29 cellular contexts compared by ENCODE assay signal in the genomic region with DNA sequence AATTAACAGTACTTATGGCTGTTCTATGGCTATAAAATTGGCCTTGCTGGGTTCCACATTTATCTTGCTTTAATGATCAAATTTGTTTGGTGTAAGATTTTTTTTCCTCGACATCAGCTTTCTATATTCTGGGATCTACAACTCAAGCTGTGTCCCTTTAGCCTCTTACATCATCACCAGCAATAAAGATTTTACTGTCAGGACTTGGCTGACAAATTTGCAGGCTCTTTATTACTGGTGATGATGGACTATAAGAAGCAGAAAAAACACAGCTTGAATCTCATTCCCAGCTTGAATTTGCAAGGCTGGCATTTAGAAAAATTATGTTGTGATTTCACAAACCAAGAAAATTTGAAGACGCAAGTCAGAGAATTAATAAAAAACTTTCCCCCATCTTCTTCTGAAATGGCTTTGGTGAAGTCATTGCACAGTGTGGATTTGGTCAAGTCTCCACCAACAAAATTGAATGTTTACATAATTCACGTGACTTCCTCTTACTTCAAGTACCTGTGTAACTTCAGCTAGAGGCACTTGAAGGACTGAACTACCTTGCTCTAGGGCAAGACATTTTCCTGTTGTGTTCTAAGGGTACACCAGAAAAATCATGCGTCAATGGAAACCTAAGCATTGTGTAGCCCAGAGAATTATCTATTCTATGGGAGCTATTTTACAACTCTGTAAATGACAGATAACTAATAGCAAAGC.
"Had no signal": no experiment of that assay in that cellular context is flagged by ENCODE, and none has a peak within 500 bp of the region (broad histone marks: within the 10 kb centered on the region; RNA-seq: fewer than 3 reads in every experiment).

No MANE protein-coding gene starts in this region.

- H3K4me3 Mint-ChIP-seq: memory B cell; naive thymus-derived CD8-positive, alpha-beta T cell; nephron; neural crest cell; stimulated activated memory B cell treated with anti-CD40 and anti-IgM and Interleukin-4, amounts not matched to agents 10 μg/mL and 1 μg/mL and 100 μg/mL, for 72 hours; stimulated activated naive CD8-positive, alpha-beta T cell treated with anti-CD3 and anti-CD28 coated beads, Interleukin-15, amount 100 ng/mL, for 72 hours; type B pancreatic cell had no signal

- H3K36me3 Mint-ChIP-seq: memory B cell; naive thymus-derived CD8-positive, alpha-beta T cell; stimulated activated memory B cell treated with anti-CD40 and anti-IgM and Interleukin-4, amounts not matched to agents 10 μg/mL and 1 μg/mL and 100 μg/mL, for 72 hours; type B pancreatic cell had no signal

- H3K4me3 ChIP-seq: heart right ventricle, hepatocyte, left ventricle myocardium inferior, pancreas, prostate gland, skin epidermis, tibial nerve, vagina had no signal

- H3K27ac ChIP-seq: heart right ventricle, hepatocyte, left ventricle myocardium inferior, pancreas, prostate gland, skin epidermis, tibial nerve, vagina had no signal

- H3K36me3 ChIP-seq: heart right ventricle, left ventricle myocardium inferior, pancreas, prostate gland, tibial nerve, vagina had no signal

- ATAC-seq: heart right ventricle; naive thymus-derived CD8-positive, alpha-beta T cell; pancreas; right cardiac atrium; sciatic nerve; stimulated activated memory B cell treated with anti-CD40 and anti-IgM and Interleukin-4, amounts not matched to agents 10 μg/mL and 1 μg/mL and 100 μg/mL, for 72 hours; stimulated activated naive CD8-positive, alpha-beta T cell treated with anti-CD3 and anti-CD28 coated beads, Interleukin-15, amount 100 ng/mL, for 72 hours had no signal

- H3K27me3 ChIP-seq: heart right ventricle, hepatocyte, tibial nerve, vagina had no signal

- H3K27ac Mint-ChIP-seq: memory B cell; naive thymus-derived CD8-positive, alpha-beta T cell; nephron; stimulated activated memory B cell treated with anti-CD40 and anti-IgM and Interleukin-4, amounts not matched to agents 10 μg/mL and 1 μg/mL and 100 μg/mL, for 72 hours; stimulated activated naive CD8-positive, alpha-beta T cell treated with anti-CD3 and anti-CD28 coated beads, Interleukin-15, amount 100 ng/mL, for 72 hours; type B pancreatic cell had no signal

- H3K9me3 ChIP-seq: pancreas, prostate gland, vagina had no signal

- H3K4me1 ChIP-seq: heart right ventricle, left ventricle myocardium inferior, pancreas, prostate gland, tibial nerve, vagina had no signal

- H3K4me1 Mint-ChIP-seq: memory B cell; naive thymus-derived CD8-positive, alpha-beta T cell; nephron; neural crest cell; stimulated activated memory B cell treated with anti-CD40 and anti-IgM and Interleukin-4, amounts not matched to agents 10 μg/mL and 1 μg/mL and 100 μg/mL, for 72 hours; stimulated activated naive CD8-positive, alpha-beta T cell treated with anti-CD3 and anti-CD28 coated beads, Interleukin-15, amount 100 ng/mL, for 72 hours had no signal

- H3K27me3 Mint-ChIP-seq: memory B cell; stimulated activated memory B cell treated with anti-CD40 and anti-IgM and Interleukin-4, amounts not matched to agents 10 μg/mL and 1 μg/mL and 100 μg/mL, for 72 hours; stimulated activated naive CD8-positive, alpha-beta T cell treated with anti-CD3 and anti-CD28 coated beads, Interleukin-15, amount 100 ng/mL, for 72 hours; type B pancreatic cell had no signal

- DNase-seq: heart right ventricle; islet precursor cell; left ventricle myocardium inferior; midbrain; naive thymus-derived CD8-positive, alpha-beta T cell; nucleus accumbens; pancreas; posterior cingulate gyrus; retina; right cardiac atrium; stimulated activated CD4-positive, alpha-beta T cell treated with anti-CD3 and anti-CD28 coated beads, Interleukin-12 subunit alpha, Interleukin-12 subunit beta, amount 100 ng/mL, for 4 hours; stimulated activated CD4-positive, alpha-beta T cell treated with anti-CD3 and anti-CD28 coated beads, Interleukin-15, amount 100 ng/mL, for 24 hours; stimulated activated CD4-positive, alpha-beta T cell treated with anti-CD3 and anti-CD28 coated beads, Interleukin-2, amount 100 ng/mL, for 24 hours; stimulated activated CD4-positive, alpha-beta T cell treated with anti-CD3 and anti-CD28 coated beads, Interleukin-4, amount 100 ng/mL, for 4 hours; stimulated activated CD8-positive, alpha-beta memory T cell treated with anti-CD3 and anti-CD28 coated beads, Interleukin-4, amount 100 ng/mL, for 48 hours; stimulated activated naive CD4-positive, alpha-beta T cell treated with Interleukin-2 at 50 U/mL for 16 hours; stimulated activated naive CD8-positive, alpha-beta T cell treated with anti-CD3 and anti-CD28 coated beads, Interleukin-15, amount 100 ng/mL, for 72 hours; substantia nigra had no signal
